In the genomic region with DNA sequence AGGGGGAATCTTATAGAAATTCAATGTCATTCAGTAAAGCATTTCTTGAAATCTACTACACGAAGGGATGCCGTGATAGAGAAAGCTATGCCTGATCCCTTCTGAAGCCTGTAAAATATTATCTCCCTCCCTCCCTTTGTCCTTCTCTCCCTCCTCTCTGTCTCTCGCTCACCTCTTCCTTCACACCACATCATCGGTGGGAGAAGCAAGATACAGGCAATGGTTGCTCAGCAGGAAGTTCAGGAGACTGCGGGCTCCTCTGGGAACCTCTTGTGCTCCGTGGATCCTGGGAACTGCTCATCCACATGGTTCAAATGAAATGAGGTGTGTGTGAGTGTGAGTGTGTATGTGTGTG, we compare ENCODE assay signal across 16 cellular contexts.
DNase-seq lines count a peak whose midpoint lies in the region; ATAC-seq and TF ChIP-seq lines count a peak whose summit lies in the region.
"Had no signal": no experiment of that assay in that cellular context is flagged by ENCODE, and none has a peak within 500 bp of the region (broad histone marks: within the 10 kb centered on the region; RNA-seq: fewer than 3 reads in every experiment).

No MANE protein-coding gene starts in this region.

- DNase-seq in AG09309 (ENCODE audit: low read depth) (peak; percentile 31), choroid plexus epithelial cell (ENCODE audit: low read depth) (peak; percentile 46), Kasumi-1 (lab: John Stamatoyannopoulos, UW) (no peak)
- DNase-seq in activated CD4-positive, alpha-beta T cell treated with anti-CD3 and anti-CD28 coated beads for 48 hours: no peak
- DNase-seq: activated CD4-positive, alpha-beta T cell treated with anti-CD3 and anti-CD28 coated beads for 36 hours; anterior cingulate cortex; COR-L47; GDM1; KG1; NCI-H1092 treated with DMSO at 0.1 percent for 48 hours; T1000 had no signal

- CTCF ChIA-PET in HEK293 (lab: Yijun Ruan, JAX): no interaction called here

- peak overlapping the region; percentile 46 for H3K4me3 ChIP-seq in AG09309 (ENCODE audit: control insufficient read depth, low read depth, low read length)
- H3K4me3 ChIP-seq in HEK293 (ENCODE audit: low read depth, low read length): no peak overlapping the region
- H3K4me3 ChIP-seq in choroid plexus epithelial cell (ENCODE audit: low read depth, low read length): peak overlapping the region; percentile 28
- H3K4me3 ChIP-seq in mesodermal cell (ENCODE audit: extremely low read depth, insufficient read depth, low read length, poor library complexity, severe bottlenecking): no peak overlapping the region

- 74 to 79% methylated on average over 5 of the region's 6 CpGs for WGBS in mesodermal cell (ENCODE audit: insufficient coverage in 2 of 2), 2 experiments

- H3K4me1 ChIP-seq in HEK293 (ENCODE audit: control insufficient read depth, insufficient read depth, low read length): no peaks in the 10 kb centered on the region
- peaks cover 9% of the 10 kb centered on the region for H3K4me1 ChIP-seq in mesodermal cell (ENCODE audit: control insufficient read depth, insufficient read depth, low read length, poor library complexity, severe bottlenecking)

- H3K36me3 ChIP-seq in HEK293 (ENCODE audit: control insufficient read depth in 2 of 2, insufficient read depth in 1 of 2, low read length in 2 of 2): no peaks in the 10 kb centered on the region
- no peaks in the 10 kb centered on the region for H3K36me3 ChIP-seq in mesodermal cell (ENCODE audit: control insufficient read depth, insufficient read depth, low read length)

- no peak overlapping the region for H3K27ac ChIP-seq in HEK293 (ENCODE audit: extremely low read depth, low read depth, low read length)
- H3K27ac ChIP-seq in mesodermal cell (ENCODE audit: low read depth, low read length, severe bottlenecking): peak overlapping the region; percentile 71

- H3K9me3 ChIP-seq in HEK293 (ENCODE audit: control insufficient read depth, insufficient read depth, low read depth, low read length): no peaks in the 10 kb centered on the region
- no peaks in the 10 kb centered on the region for H3K9me3 ChIP-seq in mesodermal cell (ENCODE audit: control insufficient read depth, low read length)

- no peak for TF ChIP-seq CTCF in AG09309 (IDR thresholded peaks at IDR 0.05; ENCODE audit: control insufficient read depth, insufficient read depth, low read depth, low read length, missing control alignments)
- TF ChIP-seq CTCF in HEK293 (tag by site-specific recombination; IDR thresholded peaks at IDR 0.05): no peak
- no peak for TF ChIP-seq CTCF in choroid plexus epithelial cell (conservative IDR thresholded peaks at IDR 0.05; ENCODE audit: low read depth, low read length)

- POLR2A ChIA-PET in HEK293 (lab: Yijun Ruan, JAX): no interaction called here

- ATAC-seq in GM18517 (IDR thresholded peaks at IDR 0.05; ENCODE audit: unreplicated experiment): no peak
- no peak for ATAC-seq in HG03097 (IDR thresholded peaks at IDR 0.05; ENCODE audit: low FRiP score, unreplicated experiment)
- ATAC-seq: activated CD4-positive, alpha-beta T cell treated with anti-CD3 and anti-CD28 coated beads for 36 hours; Panc1 had no signal

TF ChIP-seq in HEK293, 187 proteins besides CTCF, POLR2A, EP300 and RAD21:
- no peak for TF ChIP-seq ZNF664 (tag by site-specific recombination; IDR thresholded peaks at IDR 0.05)
- no peak for TF ChIP-seq HOXD13 (CRISPR knock-in tag; IDR thresholded peaks at IDR 0.05; ENCODE audit: borderline replicate concordance)
- no peak for TF ChIP-seq ZNF223 (tag by site-specific recombination; IDR thresholded peaks at IDR 0.05)
- no peak for TF ChIP-seq ZNF621 (tag by site-specific recombination; IDR thresholded peaks at IDR 0.05)
- no peak for TF ChIP-seq ZFHX2 (tag by site-specific recombination; conservative IDR thresholded peaks at IDR 0.05)
- no peak for TF ChIP-seq GLIS2 (tag by site-specific recombination; IDR thresholded peaks at IDR 0.05)
- no peak for TF ChIP-seq ZNF302 (tag by site-specific recombination; IDR thresholded peaks at IDR 0.05; ENCODE audit: low read depth)
- TF ChIP-seq, protein P1, sequence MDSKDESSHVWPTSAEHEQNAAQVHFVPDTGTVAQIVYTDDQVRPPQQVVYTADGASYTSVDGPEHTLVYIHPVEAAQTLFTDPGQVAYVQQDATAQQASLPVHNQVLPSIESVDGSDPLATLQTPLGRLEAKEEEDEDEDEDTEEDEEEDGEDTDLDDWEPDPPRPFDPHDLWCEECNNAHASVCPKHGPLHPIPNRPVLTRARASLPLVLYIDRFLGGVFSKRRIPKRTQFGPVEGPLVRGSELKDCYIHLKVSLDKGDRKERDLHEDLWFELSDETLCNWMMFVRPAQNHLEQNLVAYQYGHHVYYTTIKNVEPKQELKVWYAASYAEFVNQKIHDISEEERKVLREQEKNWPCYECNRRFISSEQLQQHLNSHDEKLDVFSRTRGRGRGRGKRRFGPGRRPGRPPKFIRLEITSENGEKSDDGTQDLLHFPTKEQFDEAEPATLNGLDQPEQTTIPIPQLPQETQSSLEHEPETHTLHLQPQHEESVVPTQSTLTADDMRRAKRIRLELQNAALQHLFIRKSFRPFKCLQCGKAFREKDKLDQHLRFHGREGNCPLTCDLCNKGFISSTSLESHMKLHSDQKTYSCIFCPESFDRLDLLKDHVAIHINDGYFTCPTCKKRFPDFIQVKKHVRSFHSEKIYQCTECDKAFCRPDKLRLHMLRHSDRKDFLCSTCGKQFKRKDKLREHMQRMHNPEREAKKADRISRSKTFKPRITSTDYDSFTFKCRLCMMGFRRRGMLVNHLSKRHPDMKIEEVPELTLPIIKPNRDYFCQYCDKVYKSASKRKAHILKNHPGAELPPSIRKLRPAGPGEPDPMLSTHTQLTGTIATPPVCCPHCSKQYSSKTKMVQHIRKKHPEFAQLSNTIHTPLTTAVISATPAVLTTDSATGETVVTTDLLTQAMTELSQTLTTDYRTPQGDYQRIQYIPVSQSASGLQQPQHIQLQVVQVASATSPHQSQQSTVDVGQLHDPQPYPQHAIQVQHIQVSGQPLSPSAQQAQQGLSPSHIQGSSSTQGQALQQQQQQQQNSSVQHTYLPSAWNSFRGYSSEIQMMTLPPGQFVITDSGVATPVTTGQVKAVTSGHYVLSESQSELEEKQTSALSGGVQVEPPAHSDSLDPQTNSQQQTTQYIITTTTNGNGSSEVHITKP (tag by site-specific recombination; IDR thresholded peaks at IDR 0.05): peak; percentile 90

Comparison
In these comparisons a context has a peak if more than half of its experiments do, and no peak if none do; other contexts are left out.
1. DNase-seq: peak in AG09309 (single experiment) and choroid plexus epithelial cell (single experiment); none in Kasumi-1 (0 of 2) and activated CD4-positive, alpha-beta T cell treated with anti-CD3 and anti-CD28 coated beads for 48 hours (single experiment).
2. H3K4me3 ChIP-seq: peak in AG09309 (single experiment) and choroid plexus epithelial cell (single experiment); none in HEK293 (single experiment) and mesodermal cell (single experiment).